In genomic region chr1:24999426-24999825, GRCh38 we compare ENCODE assay signal across 26 cellular contexts.
A peak's percentile ranks its signal among the peaks of the same experiment; 100 is the strongest.
DNase-seq lines count a peak whose midpoint lies in the region; ATAC-seq, FAIRE-seq and TF ChIP-seq lines count a peak whose summit lies in the region.
"Had no signal": no experiment of that assay in that cellular context is flagged by ENCODE, and none has a peak within 500 bp of the region (broad histone marks: within the 10 kb centered on the region; RNA-seq: fewer than 3 reads in every experiment).

No MANE protein-coding gene starts in this region.

- no peak overlapping the region for H3K4me2 ChIP-seq in HepG2 (ENCODE audit: low read depth, low read length)

- FAIRE-seq in HepG2 (lab: Jason Lieb, UNC), result no peak
- no peak for FAIRE-seq in kidney (lab: Jason Lieb, UNC)
- FAIRE-seq: G401.6 had no signal

- ATAC-seq in right lobe of liver, result no peak
- no peak for ATAC-seq in HepG2
- ATAC-seq in activated CD8-positive, alpha-beta T cell treated with anti-CD3 and anti-CD28 coated beads for 36 hours, result no peak
- no peak for ATAC-seq in stimulated activated naive CD8-positive, alpha-beta T cell treated with anti-CD3 and anti-CD28 coated beads, Interleukin-15, amount 100 ng/mL, for 72 hours
- no peak for ATAC-seq in lower lobe of right lung
- ATAC-seq: activated naive CD4-positive, alpha-beta T cell treated with anti-CD3 and anti-CD28 coated beads, Interleukin-2, amount 50 U/mL, for 72 hours; heart left ventricle had no signal

- H3K4me1 ChIP-seq in right lobe of liver, result no peaks in the 10 kb centered on the region
- peaks cover 12% of the 10 kb centered on the region for H3K4me1 ChIP-seq in HepG2 (ENCODE audit: insufficient read depth, low read length)
- H3K4me1 ChIP-seq in kidney (ENCODE audit: control insufficient read depth in 1 of 2, insufficient read depth in 1 of 2, low read depth in 1 of 2, low read length in 2 of 2), result no peaks in the 10 kb centered on the region
- no peaks in the 10 kb centered on the region for H3K4me1 ChIP-seq in lower lobe of right lung
- H3K4me1 ChIP-seq: heart left ventricle, transverse colon had no signal

- H3K9ac ChIP-seq in HepG2 (ENCODE audit: insufficient read depth, low read depth, low read length), result no peak overlapping the region
- H3K9ac ChIP-seq in kidney (ENCODE audit: low read length in 2 of 2), result no peak overlapping the region

- 86% methylated on average over 6 of the region's 10 CpGs for WGBS in right lobe of liver (ENCODE audit: insufficient coverage, low coverage, low lambda C conversion rate, missing lambda C conversion rate)
- 19% methylated on average over 6 of the region's 10 CpGs for WGBS in HepG2 (ENCODE audit: low lambda C conversion rate)

- DNase-seq in right lobe of liver (peak in 2 of 3 donors; percentile 7 to 11), HepG2 (ENCODE audit: low spot score) (no peak), kidney (peak; percentile 34), lower lobe of right lung (no peak), putamen (ENCODE audit: low spot score) (no peak), DMS153 (lab: John Stamatoyannopoulos, UW) (no peak)
- DNase-seq in activated CD8-positive, alpha-beta T cell treated with anti-CD3 and anti-CD28 coated beads for 36 hours, result no peak
- no peak for DNase-seq in stimulated activated naive CD8-positive, alpha-beta T cell treated with anti-CD3 and anti-CD28 coated beads, Interleukin-15, amount 100 ng/mL, for 72 hours
- DNase-seq: activated CD4-positive, alpha-beta memory T cell treated with anti-CD3 and anti-CD28 coated beads for 36 hours; activated T-cell treated with anti-CD3 and anti-CD28 coated beads, Interleukin-2, amount 50 U/mL, for 1 hour; CD4-positive, alpha-beta memory T cell; left colon; NCI-H2029 treated with DMSO at 0.1 percent for 48 hours; NCI-H345; NCI-H774; ovary; stimulated activated CD4-positive, alpha-beta T cell treated with anti-CD3 and anti-CD28 coated beads, Interleukin-12 subunit alpha, Interleukin-12 subunit beta, amount 100 ng/mL, for 4 hours; stimulated activated CD4-positive, alpha-beta T cell treated with anti-CD3 and anti-CD28 coated beads, Interleukin-4, amount 100 ng/mL, for 4 hours; transverse colon had no signal

- peaks cover 7% of the 10 kb centered on the region for H3K9me3 Mint-ChIP-seq in activated CD8-positive, alpha-beta T cell treated with anti-CD3 and anti-CD28 coated beads for 36 hours
- H3K9me3 Mint-ChIP-seq in stimulated activated naive CD8-positive, alpha-beta T cell treated with anti-CD3 and anti-CD28 coated beads, Interleukin-15, amount 100 ng/mL, for 72 hours, result peaks cover 10 to 17% of the 10 kb centered on the region in 2 donors
- H3K9me3 Mint-ChIP-seq: activated CD4-positive, alpha-beta memory T cell treated with anti-CD3 and anti-CD28 coated beads for 36 hours had no signal

- CTCF ChIA-PET in HepG2 (lab: Yijun Ruan, JAX; ENCODE audit: low intra/inter-chr PET ratio, low total read pairs), result no interaction called here
- CTCF ChIA-PET in activated CD8-positive, alpha-beta T cell treated with anti-CD3 and anti-CD28 coated beads for 36 hours (lab: Charles Lee), result interaction anchor here (1.5 to 2.7 kb wide), 3 partner anchors 9 to 44 kb away, joined by 3 to 16 read pairs (median 6); no protein-coding TSS in a partner anchor

- no peaks in the 10 kb centered on the region for H3K27me3 ChIP-seq in right lobe of liver
- H3K27me3 ChIP-seq in HepG2 (ENCODE audit: control insufficient read depth in 1 of 2, insufficient read depth in 2 of 2, low read length in 2 of 2), result no peaks in the 10 kb centered on the region; a peak in 2 of 5 replicates
- no peaks in the 10 kb centered on the region for H3K27me3 ChIP-seq in lower lobe of right lung (ENCODE audit: low read depth)
- H3K27me3 ChIP-seq: ovary, transverse colon had no signal

- no peak for TF ChIP-seq RAD21 in HepG2 (CRISPR knock-in tag; IDR thresholded peaks at IDR 0.05)

- intact Hi-C loops in right lobe of liver (cut with DNase I), result no loop called here
- intact Hi-C loops in HepG2 (cut with micrococcal nuclease; ENCODE audit: unreplicated experiment), result no loop called here
- intact Hi-C loops in activated CD8-positive, alpha-beta T cell treated with anti-CD3 and anti-CD28 coated beads for 36 hours (cut with micrococcal nuclease), result no loop called here
- intact Hi-C loops in kidney (cut with DNase I), result no loop called here
- intact Hi-C loops in lower lobe of right lung (cut with DNase I), result no loop called here

- H3K36me3 ChIP-seq in right lobe of liver (no peaks in the 10 kb centered on the region), HepG2 (replicated peaks in 1 of 2; ENCODE audit: control insufficient read depth in 1 of 2, insufficient read depth in 2 of 2, low read length in 2 of 2) (no peaks in the 10 kb centered on the region), kidney (ENCODE audit: control insufficient read depth in 1 of 2, insufficient read depth in 2 of 2, low read length in 2 of 2) (no peaks in the 10 kb centered on the region), lower lobe of right lung (no peaks in the 10 kb centered on the region)
- H3K36me3 ChIP-seq: heart left ventricle, ovary, transverse colon had no signal

- H3K27ac Mint-ChIP-seq in activated CD8-positive, alpha-beta T cell treated with anti-CD3 and anti-CD28 coated beads for 36 hours, result peak overlapping the region; percentile 92
- H3K27ac Mint-ChIP-seq in stimulated activated naive CD8-positive, alpha-beta T cell treated with anti-CD3 and anti-CD28 coated beads, Interleukin-15, amount 100 ng/mL, for 72 hours, result peak overlapping the region; percentile 44 to 50
- H3K27ac Mint-ChIP-seq: activated CD4-positive, alpha-beta memory T cell treated with anti-CD3 and anti-CD28 coated beads for 36 hours had no signal

- in situ Hi-C loops in HepG2 (cut with HindIII; ENCODE audit: extremely low pct_ligation_motif_present, low pct_unique_long_range_greater_than_20kb), result no loop called here

- H2AFZ ChIP-seq in HepG2 (ENCODE audit: low read length), result no peak overlapping the region

- no peaks in the 10 kb centered on the region for H3K9me3 ChIP-seq in right lobe of liver
- H3K9me3 ChIP-seq in HepG2 (ENCODE audit: low read length), result no peaks in the 10 kb centered on the region
- H3K9me3 ChIP-seq in kidney (ENCODE audit: control insufficient read depth in 1 of 2, low read length in 2 of 2), result no peaks in the 10 kb centered on the region
- H3K9me3 ChIP-seq in lower lobe of right lung, result no peaks in the 10 kb centered on the region
- H3K9me3 ChIP-seq: heart left ventricle, ovary, transverse colon had no signal

- no peaks in the 10 kb centered on the region for H3K27me3 Mint-ChIP-seq in activated CD8-positive, alpha-beta T cell treated with anti-CD3 and anti-CD28 coated beads for 36 hours
- H3K27me3 Mint-ChIP-seq in stimulated activated naive CD8-positive, alpha-beta T cell treated with anti-CD3 and anti-CD28 coated beads, Interleukin-15, amount 100 ng/mL, for 72 hours, result no peaks in the 10 kb centered on the region
- H3K27me3 Mint-ChIP-seq: activated CD4-positive, alpha-beta memory T cell treated with anti-CD3 and anti-CD28 coated beads for 36 hours; CD4-positive, alpha-beta memory T cell; central memory CD8-positive, alpha-beta T cell had no signal

- TF ChIP-seq CTCF in right lobe of liver (IDR thresholded peaks at IDR 0.05), result no peak
- no peak for TF ChIP-seq CTCF in HepG2 (CRISPR knock-in tag; IDR thresholded peaks at IDR 0.05)
- TF ChIP-seq CTCF in activated CD8-positive, alpha-beta T cell treated with anti-CD3 and anti-CD28 coated beads for 36 hours (IDR thresholded peaks at IDR 0.05), result no peak
- TF ChIP-seq CTCF in kidney (IDR thresholded peaks at IDR 0.05; ENCODE audit: borderline replicate concordance, extremely low read depth, insufficient read depth), result no peak
- no peak for TF ChIP-seq CTCF in lower lobe of right lung (IDR thresholded peaks at IDR 0.05)

- H3K27ac ChIP-seq in right lobe of liver (no peak overlapping the region), HepG2 (ENCODE audit: extremely low read length, insufficient read depth, low read length) (no peak overlapping the region), kidney (ENCODE audit: low read depth in 2 of 2, low read length in 2 of 2) (no peak overlapping the region), lower lobe of right lung (no peak overlapping the region)
- H3K27ac ChIP-seq: heart left ventricle, ovary, RWPE1, SK-N-MC, transverse colon, VCaP had no signal

- H4K20me1 ChIP-seq in HepG2 (ENCODE audit: insufficient read depth, low read length), result no peaks in the 10 kb centered on the region

- TF ChIP-seq EP300 in HepG2 (IDR thresholded peaks at IDR 0.05; ENCODE audit: low read depth in 2 of 2, low read length in 2 of 2), result no peak
- no peak for TF ChIP-seq EP300 in HepG2 (CRISPR knock-in tag; IDR thresholded peaks at IDR 0.05; ENCODE audit: borderline replicate concordance)

- no peak overlapping the region for H3K4me3 ChIP-seq in right lobe of liver
- no peak overlapping the region for H3K4me3 ChIP-seq in HepG2 (replicated peaks in 1 of 3; ENCODE audit: insufficient read depth in 1 of 3, low read depth in 2 of 3, low read length in 3 of 3)
- H3K4me3 ChIP-seq in kidney (ENCODE audit: low read length in 2 of 2), result no peak overlapping the region
- no peak overlapping the region for H3K4me3 ChIP-seq in lower lobe of right lung
- H3K4me3 ChIP-seq: heart left ventricle, ovary, SK-N-MC, transverse colon had no signal

- no peak for TF ChIP-seq POLR2A in right lobe of liver (IDR thresholded peaks at IDR 0.05)
- TF ChIP-seq POLR2A in HepG2 (IDR thresholded peaks at IDR 0.05; ENCODE audit: insufficient read depth in 1 of 2, low read depth in 2 of 2, low read length in 2 of 2), result no peak

- POLR2A ChIA-PET in HepG2 (lab: Yijun Ruan, JAX), result no interaction called here
- POLR2A ChIA-PET in activated CD8-positive, alpha-beta T cell treated with anti-CD3 and anti-CD28 coated beads for 36 hours (lab: Charles Lee), result interaction anchor here (0.7 to 11.3 kb wide), 6 partner anchors 9 to 60 kb away, joined by 3 to 120 read pairs (median 6); no protein-coding TSS in a partner anchor

- H3K79me2 ChIP-seq in HepG2 (ENCODE audit: insufficient read depth, low read length), result no peaks in the 10 kb centered on the region

- BruUV-seq in HepG2 (replicated peaks; lab: Mats Ljungman, UMichigan), result no TSS peak

- H3K4me3 Mint-ChIP-seq in activated CD8-positive, alpha-beta T cell treated with anti-CD3 and anti-CD28 coated beads for 36 hours, result no peak overlapping the region
- H3K4me3 Mint-ChIP-seq in stimulated activated naive CD8-positive, alpha-beta T cell treated with anti-CD3 and anti-CD28 coated beads, Interleukin-15, amount 100 ng/mL, for 72 hours, result peak overlapping the region in 1 of 2 donors; percentile 23
- H3K4me3 Mint-ChIP-seq: activated CD4-positive, alpha-beta memory T cell treated with anti-CD3 and anti-CD28 coated beads for 36 hours; CD4-positive, alpha-beta memory T cell; central memory CD8-positive, alpha-beta T cell had no signal

- H3K36me3 Mint-ChIP-seq in activated CD8-positive, alpha-beta T cell treated with anti-CD3 and anti-CD28 coated beads for 36 hours (ENCODE audit: low read depth), result peaks cover 41% of the 10 kb centered on the region

- peaks cover 89% of the 10 kb centered on the region for H3K4me1 Mint-ChIP-seq in activated CD8-positive, alpha-beta T cell treated with anti-CD3 and anti-CD28 coated beads for 36 hours (ENCODE audit: low read depth)
- H3K4me1 Mint-ChIP-seq in stimulated activated naive CD8-positive, alpha-beta T cell treated with anti-CD3 and anti-CD28 coated beads, Interleukin-15, amount 100 ng/mL, for 72 hours, result peaks cover 91% of the 10 kb centered on the region

TF ChIP-seq in HepG2, 621 proteins besides CTCF, POLR2A, EP300 and RAD21 (continues in another document):
- TF ChIP-seq ZFP90 (CRISPR knock-in tag; IDR thresholded peaks at IDR 0.05; ENCODE audit: borderline replicate concordance), result no peak

Comparison
In these comparisons a context has a peak if more than half of its experiments do, and no peak if none do; other contexts are left out.
1. DNase-seq: peak in right lobe of liver (2 of 3) and kidney (single experiment); none in HepG2 (single experiment), activated CD8-positive, alpha-beta T cell treated with anti-CD3 and anti-CD28 coated beads for 36 hours (single experiment), stimulated activated naive CD8-positive, alpha-beta T cell treated with anti-CD3 and anti-CD28 coated beads, Interleukin-15, amount 100 ng/mL, for 72 hours (0 of 2), lower lobe of right lung (single experiment), putamen (single experiment) and DMS153 (single experiment).